10 cellular contexts compared by ENCODE assay signal in genomic region chr6:169326067-169326799, GRCh38.
A peak's percentile ranks its signal among the peaks of the same experiment; 100 is the strongest.
DNase-seq lines count a peak whose midpoint lies in the region; ATAC-seq and TF ChIP-seq lines count a peak whose summit lies in the region.
"Had no signal": no experiment of that assay in that cellular context is flagged by ENCODE, and none has a peak within 500 bp of the region (broad histone marks: within the 10 kb centered on the region; RNA-seq: fewer than 3 reads in every experiment).

No MANE protein-coding gene starts in this region.

- no peak overlapping the region for H3K27ac Mint-ChIP-seq in MCF 10A (ENCODE audit: low read depth, unreplicated experiment)
- no peak overlapping the region for H3K27ac Mint-ChIP-seq in activated T-helper 1 cell treated with anti-CD3 and anti-CD28 coated beads, Interleukin-12 subunit alpha, Interleukin-12 subunit beta, Interleukin-2, Interleukin-4 antibody, amounts not matched to agents 30 ng/mL and 10 ng/mL and 1 ng/mL, durations not matched to agents 14 hours and 24 hours and 36 hours
- H3K27ac Mint-ChIP-seq in activated naive CD4-positive, alpha-beta T cell treated with anti-CD3 and anti-CD28 coated beads for 36 hours = no peak overlapping the region

- H3K9me3 ChIP-seq in breast epithelium (no peaks in the 10 kb centered on the region), OCI-LY7 (ENCODE audit: low read length) (no peaks in the 10 kb centered on the region), thoracic aorta (no peaks in the 10 kb centered on the region)
- H3K9me3 ChIP-seq: spleen had no signal

- H4K20me1 ChIP-seq in OCI-LY7 (ENCODE audit: insufficient read depth, low read length) = no peaks in the 10 kb centered on the region

- H3K36me3 Mint-ChIP-seq in MCF 10A (ENCODE audit: insufficient read depth, unreplicated experiment) = no peaks in the 10 kb centered on the region
- no peaks in the 10 kb centered on the region for H3K36me3 Mint-ChIP-seq in activated T-helper 1 cell treated with anti-CD3 and anti-CD28 coated beads, Interleukin-12 subunit alpha, Interleukin-12 subunit beta, Interleukin-2, Interleukin-4 antibody, amounts not matched to agents 30 ng/mL and 10 ng/mL and 1 ng/mL, durations not matched to agents 14 hours and 24 hours and 36 hours (ENCODE audit: low read depth)
- H3K36me3 Mint-ChIP-seq in activated naive CD4-positive, alpha-beta T cell treated with anti-CD3 and anti-CD28 coated beads for 36 hours (ENCODE audit: low read depth) = no peaks in the 10 kb centered on the region

- H3K36me3 ChIP-seq in breast epithelium = no peaks in the 10 kb centered on the region
- no peaks in the 10 kb centered on the region for H3K36me3 ChIP-seq in OCI-LY7 (ENCODE audit: insufficient read depth, low read length)
- no peaks in the 10 kb centered on the region for H3K36me3 ChIP-seq in thoracic aorta
- H3K36me3 ChIP-seq: spleen had no signal

- TF ChIP-seq POLR2A in breast epithelium (IDR thresholded peaks at IDR 0.05) = no peak

- ATAC-seq in thoracic aorta (ENCODE audit: insufficient number of reproducible peaks, low FRiP score, low read depth) = no peak
- ATAC-seq in HG02840 (IDR thresholded peaks at IDR 0.05; ENCODE audit: low FRiP score, unreplicated experiment) = no peak

- TF ChIP-seq CTCF in MCF 10A (IDR thresholded peaks at IDR 0.05; ENCODE audit: unreplicated experiment) (peak; percentile 42), breast epithelium (IDR thresholded peaks at IDR 0.05) (no peak), OCI-LY7 (conservative IDR thresholded peaks at IDR 0.05; ENCODE audit: low read length) (peak; percentile 34; the same call in 1 of the 2 replicates), fibroblast of the aortic adventitia (IDR thresholded peaks at IDR 0.05; ENCODE audit: insufficient read depth, low read length) (peak; percentile 34), thoracic aorta (IDR thresholded peaks at IDR 0.05) (peak; percentile 8)

- H3K9me2 ChIP-seq in OCI-LY7 (ENCODE audit: insufficient read depth, low read length) = no peaks in the 10 kb centered on the region

- no peak overlapping the region for H3K4me3 Mint-ChIP-seq in MCF 10A (ENCODE audit: unreplicated experiment)
- no peak overlapping the region for H3K4me3 Mint-ChIP-seq in activated T-helper 1 cell treated with anti-CD3 and anti-CD28 coated beads, Interleukin-12 subunit alpha, Interleukin-12 subunit beta, Interleukin-2, Interleukin-4 antibody, amounts not matched to agents 30 ng/mL and 10 ng/mL and 1 ng/mL, durations not matched to agents 14 hours and 24 hours and 36 hours
- no peak overlapping the region for H3K4me3 Mint-ChIP-seq in activated naive CD4-positive, alpha-beta T cell treated with anti-CD3 and anti-CD28 coated beads for 36 hours

- no TSS peak for BruUV-seq in MCF 10A (replicated peaks; lab: Mats Ljungman, UMichigan)
- no TSS peak for BruUV-seq in OCI-LY7 (replicated peaks; lab: Mats Ljungman, UMichigan)

- H2AFZ ChIP-seq in OCI-LY7 (ENCODE audit: low read length) = no peak overlapping the region

- CTCF ChIA-PET in MCF 10A (lab: Yijun Ruan, JAX) = interaction anchor here (0.6 kb wide), 2 partner anchors 11 to 54 kb away, joined by 3 read pairs; no protein-coding TSS in a partner anchor
- CTCF ChIA-PET in OCI-LY7 (lab: Charles Lee; ENCODE audit: unreplicated experiment) = no interaction called here
- CTCF ChIA-PET in activated naive CD4-positive, alpha-beta T cell treated with anti-CD3 and anti-CD28 coated beads for 36 hours (lab: Charles Lee) = no interaction called here

- intact Hi-C loops in MCF 10A (cut with micrococcal nuclease) (loop anchor here (1.0 kb wide), 1 partner anchor 369 kb away; no protein-coding TSS in a partner anchor), breast epithelium (cut with DNase I; ENCODE audit: low total_unique reads) (no loop called here), OCI-LY7 (cut with micrococcal nuclease; ENCODE audit: unreplicated experiment) (no loop called here)
- intact Hi-C loops in activated T-helper 1 cell treated with anti-CD3 and anti-CD28 coated beads, Interleukin-12 subunit alpha, Interleukin-12 subunit beta, Interleukin-2, Interleukin-4 antibody, amounts not matched to agents 30 ng/mL and 10 ng/mL and 1 ng/mL, durations not matched to agents 14 hours and 24 hours and 36 hours (cut with micrococcal nuclease) = no loop called here
- intact Hi-C loops in activated naive CD4-positive, alpha-beta T cell treated with anti-CD3 and anti-CD28 coated beads for 36 hours (cut with micrococcal nuclease) = no loop called here

- H3K27me3 Mint-ChIP-seq in MCF 10A (ENCODE audit: insufficient read depth, unreplicated experiment) = no peaks in the 10 kb centered on the region
- H3K27me3 Mint-ChIP-seq in activated T-helper 1 cell treated with anti-CD3 and anti-CD28 coated beads, Interleukin-12 subunit alpha, Interleukin-12 subunit beta, Interleukin-2, Interleukin-4 antibody, amounts not matched to agents 30 ng/mL and 10 ng/mL and 1 ng/mL, durations not matched to agents 14 hours and 24 hours and 36 hours (ENCODE audit: insufficient read depth) = no peaks in the 10 kb centered on the region
- H3K27me3 Mint-ChIP-seq in activated naive CD4-positive, alpha-beta T cell treated with anti-CD3 and anti-CD28 coated beads for 36 hours (ENCODE audit: low read depth) = peaks cover 20% of the 10 kb centered on the region

- POLR2A ChIA-PET in MCF 10A (lab: Yijun Ruan, JAX) (no interaction called here), OCI-LY7 (lab: Charles Lee) (no interaction called here)

- DNase-seq in MCF 10A (ENCODE audit: unreplicated experiment) (peak; percentile 69), breast epithelium (ENCODE audit: low spot score in 2 of 2) (no peak), OCI-LY7 (ENCODE audit: low spot score) (no peak), fibroblast of the aortic adventitia (ENCODE audit: low read depth) (peak; percentile 48), thoracic aorta (ENCODE audit: low spot score) (no peak)
- no peak for DNase-seq in activated T-helper 1 cell treated with anti-CD3 and anti-CD28 coated beads, Interleukin-12 subunit alpha, Interleukin-12 subunit beta, Interleukin-2, Interleukin-4 antibody, amounts not matched to agents 30 ng/mL and 10 ng/mL and 1 ng/mL, durations not matched to agents 14 hours and 24 hours and 36 hours (ENCODE audit: low spot score)
- no peak for DNase-seq in activated naive CD4-positive, alpha-beta T cell treated with anti-CD3 and anti-CD28 coated beads for 36 hours
- DNase-seq: COR-L47, spleen had no signal

- no peak overlapping the region for H3K4me2 ChIP-seq in OCI-LY7 (ENCODE audit: low read length)

- peaks cover 12% of the 10 kb centered on the region for H3K4me1 Mint-ChIP-seq in MCF 10A (ENCODE audit: insufficient read depth, unreplicated experiment)
- H3K4me1 Mint-ChIP-seq in activated T-helper 1 cell treated with anti-CD3 and anti-CD28 coated beads, Interleukin-12 subunit alpha, Interleukin-12 subunit beta, Interleukin-2, Interleukin-4 antibody, amounts not matched to agents 30 ng/mL and 10 ng/mL and 1 ng/mL, durations not matched to agents 14 hours and 24 hours and 36 hours (ENCODE audit: low read depth) = no peaks in the 10 kb centered on the region
- no peaks in the 10 kb centered on the region for H3K4me1 Mint-ChIP-seq in activated naive CD4-positive, alpha-beta T cell treated with anti-CD3 and anti-CD28 coated beads for 36 hours (ENCODE audit: low read depth)

- no peaks in the 10 kb centered on the region for H3K79me2 ChIP-seq in OCI-LY7 (ENCODE audit: insufficient read depth, low read depth, low read length)

- H3K27ac ChIP-seq in breast epithelium (no peak overlapping the region), OCI-LY7 (ENCODE audit: low read depth, low read length, poor library complexity, severe bottlenecking) (no peak overlapping the region), thoracic aorta (no peak overlapping the region)
- H3K27ac ChIP-seq: spleen had no signal

- no peaks in the 10 kb centered on the region for H3K4me1 ChIP-seq in breast epithelium
- H3K4me1 ChIP-seq in OCI-LY7 (ENCODE audit: insufficient read depth, low read length, poor library complexity, severe bottlenecking) = no peaks in the 10 kb centered on the region
- no peaks in the 10 kb centered on the region for H3K4me1 ChIP-seq in thoracic aorta (ENCODE audit: control insufficient read depth in 1 of 2, low read depth in 2 of 2)
- H3K4me1 ChIP-seq: spleen had no signal

- H3K9me3 Mint-ChIP-seq in MCF 10A (ENCODE audit: unreplicated experiment) = no peaks in the 10 kb centered on the region
- no peaks in the 10 kb centered on the region for H3K9me3 Mint-ChIP-seq in activated T-helper 1 cell treated with anti-CD3 and anti-CD28 coated beads, Interleukin-12 subunit alpha, Interleukin-12 subunit beta, Interleukin-2, Interleukin-4 antibody, amounts not matched to agents 30 ng/mL and 10 ng/mL and 1 ng/mL, durations not matched to agents 14 hours and 24 hours and 36 hours
- peaks cover 4% of the 10 kb centered on the region for H3K9me3 Mint-ChIP-seq in activated naive CD4-positive, alpha-beta T cell treated with anti-CD3 and anti-CD28 coated beads for 36 hours

- H3K27me3 ChIP-seq in breast epithelium (no peaks in the 10 kb centered on the region), thoracic aorta (replicated peaks; ENCODE audit: insufficient read depth) (no peaks in the 10 kb centered on the region)

- H3K4me3 ChIP-seq in breast epithelium (no peak overlapping the region), OCI-LY7 (ENCODE audit: low read depth, low read length, poor library complexity, severe bottlenecking) (no peak overlapping the region), fibroblast of the aortic adventitia (ENCODE audit: low read depth, low read length) (no peak overlapping the region), thoracic aorta (no peak overlapping the region)
- H3K4me3 ChIP-seq: spleen had no signal

Comparison
In these comparisons a context has a peak if more than half of its experiments do, and no peak if none do; other contexts are left out.
1. DNase-seq: peak in MCF 10A (single experiment) and fibroblast of the aortic adventitia (single experiment); none in breast epithelium (0 of 2), OCI-LY7 (single experiment), thoracic aorta (single experiment), activated T-helper 1 cell treated with anti-CD3 and anti-CD28 coated beads, Interleukin-12 subunit alpha, Interleukin-12 subunit beta, Interleukin-2, Interleukin-4 antibody, amounts not matched to agents 30 ng/mL and 10 ng/mL and 1 ng/mL, durations not matched to agents 14 hours and 24 hours and 36 hours (single experiment) and activated naive CD4-positive, alpha-beta T cell treated with anti-CD3 and anti-CD28 coated beads for 36 hours (single experiment).
2. CTCF ChIP-seq: peak in MCF 10A (single experiment), OCI-LY7 (single experiment), fibroblast of the aortic adventitia (single experiment) and thoracic aorta (single experiment); none in breast epithelium (0 of 3).